In genomic region chr5:52693279-52693678, GRCh38 we compare ENCODE assay signal across 8 cellular contexts.
DNase-seq lines count a peak whose midpoint lies in the region; ATAC-seq, FAIRE-seq and TF ChIP-seq lines count a peak whose summit lies in the region.

No MANE protein-coding gene starts in this region.

- H3K4me1 ChIP-seq in BE2C (peaks cover 5% of the 10 kb centered on the region; the same call in 1 of the 2 replicates), lower lobe of right lung (peaks cover 26% of the 10 kb centered on the region)

- no peaks in the 10 kb centered on the region; the same call in 1 of the 2 replicates for H3K9me3 ChIP-seq in BE2C
- H3K9me3 ChIP-seq in lower lobe of right lung, result no peaks in the 10 kb centered on the region

- peaks cover 24% of the 10 kb centered on the region for H3K4me1 Mint-ChIP-seq in activated T-helper 1 cell treated with anti-CD3 and anti-CD28 coated beads, Interleukin-12 subunit alpha, Interleukin-12 subunit beta, Interleukin-2, Interleukin-4 antibody, amounts not matched to agents 30 ng/mL and 10 ng/mL and 1 ng/mL, durations not matched to agents 14 hours and 24 hours and 36 hours (ENCODE audit: low read depth)

- peak; percentile 91 for TF ChIP-seq CTCF in BE2C (IDR thresholded peaks at IDR 0.05; ENCODE audit: low read depth, low read length)
- peak; percentile 80 for TF ChIP-seq CTCF in cardiac fibroblast (IDR thresholded peaks at IDR 0.05; ENCODE audit: low read depth, low read length)
- TF ChIP-seq CTCF in lower lobe of right lung (IDR thresholded peaks at IDR 0.05), result peak; percentile 63

- H3K36me3 Mint-ChIP-seq in activated T-helper 1 cell treated with anti-CD3 and anti-CD28 coated beads, Interleukin-12 subunit alpha, Interleukin-12 subunit beta, Interleukin-2, Interleukin-4 antibody, amounts not matched to agents 30 ng/mL and 10 ng/mL and 1 ng/mL, durations not matched to agents 14 hours and 24 hours and 36 hours (ENCODE audit: low read depth), result peaks cover 3% of the 10 kb centered on the region

- intact Hi-C loops in lower lobe of right lung (cut with DNase I), result no loop called here
- intact Hi-C loops in activated T-helper 1 cell treated with anti-CD3 and anti-CD28 coated beads, Interleukin-12 subunit alpha, Interleukin-12 subunit beta, Interleukin-2, Interleukin-4 antibody, amounts not matched to agents 30 ng/mL and 10 ng/mL and 1 ng/mL, durations not matched to agents 14 hours and 24 hours and 36 hours (cut with micrococcal nuclease), result loop anchor here (1.0 to 5.0 kb wide), 3 partner anchors 94 to 222 kb away; partner anchors contain the start of genes ITGA1 and PELO

- H3K4me3 Mint-ChIP-seq in activated T-helper 1 cell treated with anti-CD3 and anti-CD28 coated beads, Interleukin-12 subunit alpha, Interleukin-12 subunit beta, Interleukin-2, Interleukin-4 antibody, amounts not matched to agents 30 ng/mL and 10 ng/mL and 1 ng/mL, durations not matched to agents 14 hours and 24 hours and 36 hours, result no peak overlapping the region

- TF ChIP-seq POLR2A in H54 (IDR thresholded peaks at IDR 0.05; ENCODE audit: low read depth, low read length), result no peak

- no peak overlapping the region for H3K27ac Mint-ChIP-seq in activated T-helper 1 cell treated with anti-CD3 and anti-CD28 coated beads, Interleukin-12 subunit alpha, Interleukin-12 subunit beta, Interleukin-2, Interleukin-4 antibody, amounts not matched to agents 30 ng/mL and 10 ng/mL and 1 ng/mL, durations not matched to agents 14 hours and 24 hours and 36 hours

- FAIRE-seq in H54 (lab: Jason Lieb, UNC), result no peak

- peak; percentile 82 for ATAC-seq in GM18907 (IDR thresholded peaks at IDR 0.05; ENCODE audit: unreplicated experiment)
- ATAC-seq in lower lobe of right lung, result peak; percentile 48 to 64
- no peak for ATAC-seq in GM19328 (IDR thresholded peaks at IDR 0.05; ENCODE audit: unreplicated experiment)

- H3K4me3 ChIP-seq in BE2C (ENCODE audit: low read depth, low read length) (no peak overlapping the region), cardiac fibroblast (replicated peaks in 1 of 2; ENCODE audit: low read depth in 2 of 2, low read length in 2 of 2) (no peak overlapping the region), lower lobe of right lung (no peak overlapping the region)

- H3K36me3 ChIP-seq in BE2C (no peaks in the 10 kb centered on the region), lower lobe of right lung (no peaks in the 10 kb centered on the region)

- DNase-seq in BE2C, result peak; percentile 58
- peak; percentile 13 for DNase-seq in NCI-H460 (ENCODE audit: extremely low read depth, low read depth)
- DNase-seq in cardiac fibroblast (ENCODE audit: low read depth in 2 of 2), result peak; percentile 64 to 65
- DNase-seq in lower lobe of right lung, result no peak
- DNase-seq in H54 (ENCODE audit: insufficient read length, low spot score), result no peak
- no peak for DNase-seq in activated T-helper 1 cell treated with anti-CD3 and anti-CD28 coated beads, Interleukin-12 subunit alpha, Interleukin-12 subunit beta, Interleukin-2, Interleukin-4 antibody, amounts not matched to agents 30 ng/mL and 10 ng/mL and 1 ng/mL, durations not matched to agents 14 hours and 24 hours and 36 hours (ENCODE audit: low spot score)

- H3K27me3 Mint-ChIP-seq in activated T-helper 1 cell treated with anti-CD3 and anti-CD28 coated beads, Interleukin-12 subunit alpha, Interleukin-12 subunit beta, Interleukin-2, Interleukin-4 antibody, amounts not matched to agents 30 ng/mL and 10 ng/mL and 1 ng/mL, durations not matched to agents 14 hours and 24 hours and 36 hours (ENCODE audit: insufficient read depth), result peaks cover 16% of the 10 kb centered on the region

- no peak overlapping the region for H3K27ac ChIP-seq in lower lobe of right lung

- H3K27me3 ChIP-seq in BE2C (no peaks in the 10 kb centered on the region), lower lobe of right lung (ENCODE audit: low read depth) (no peaks in the 10 kb centered on the region)

- no peaks in the 10 kb centered on the region for H3K9me3 Mint-ChIP-seq in activated T-helper 1 cell treated with anti-CD3 and anti-CD28 coated beads, Interleukin-12 subunit alpha, Interleukin-12 subunit beta, Interleukin-2, Interleukin-4 antibody, amounts not matched to agents 30 ng/mL and 10 ng/mL and 1 ng/mL, durations not matched to agents 14 hours and 24 hours and 36 hours

Comparison
In these comparisons a context has a peak if more than half of its experiments do, and no peak if none do; other contexts are left out.
1. DNase-seq: peak in BE2C (single experiment), NCI-H460 (single experiment) and cardiac fibroblast (2 of 2); none in lower lobe of right lung (single experiment), H54 (single experiment) and activated T-helper 1 cell treated with anti-CD3 and anti-CD28 coated beads, Interleukin-12 subunit alpha, Interleukin-12 subunit beta, Interleukin-2, Interleukin-4 antibody, amounts not matched to agents 30 ng/mL and 10 ng/mL and 1 ng/mL, durations not matched to agents 14 hours and 24 hours and 36 hours (single experiment).
2. Peak in every context shown above with its lines, with median percentiles within 50 percentile points of each other: CTCF ChIP-seq.